In genomic region chr15:84905016-84905916, GRCh38 we compare ENCODE assay signal across 29 cellular contexts. TPM values are rescaled to one million over a fixed set of nuclear protein-coding genes. Genes with fewer than 3 reads are reported as not detected.
DNase-seq lines count a peak whose midpoint lies in the region; ATAC-seq and TF ChIP-seq lines count a peak whose summit lies in the region.
"Had no signal": no experiment of that assay in that cellular context is flagged by ENCODE, and none has a peak within 500 bp of the region (broad histone marks: within the 10 kb centered on the region; RNA-seq: fewer than 3 reads in every experiment).

No MANE protein-coding gene starts in this region.

- H3K4me1 ChIP-seq in cardiac muscle cell (ENCODE audit: low read depth), result peaks cover 17% of the 10 kb centered on the region

- intact Hi-C loops in Right ventricle myocardium superior (cut with DNase I), result no loop called here
- intact Hi-C loops in left ventricle myocardium superior (cut with micrococcal nuclease), result no loop called here
- intact Hi-C loops in sciatic nerve (cut with DNase I), result no loop called here

- H3K27ac ChIP-seq in cardiac muscle cell, result peak overlapping the region; percentile 89
- H3K27ac ChIP-seq in brain microvascular endothelial cell, result no peak overlapping the region

- no peaks in the 10 kb centered on the region for H3K9me3 ChIP-seq in cardiac muscle cell (ENCODE audit: low read depth)
- H3K9me3 ChIP-seq: psoas muscle had no signal

- H3K36me3 ChIP-seq in cardiac muscle cell, result no peaks in the 10 kb centered on the region
- no peaks in the 10 kb centered on the region for H3K36me3 ChIP-seq in brain microvascular endothelial cell (replicated peaks)

- in situ Hi-C loops in brain microvascular endothelial cell (cut with HindIII; ENCODE audit: low pct_ligation_motif_present, low sequenced_read_pairs), result no loop called here

- ATAC-seq in Right ventricle myocardium superior (ENCODE audit: poor library complexity), result no peak
- peak; percentile 59 for ATAC-seq in left ventricle myocardium superior
- peak; percentile 51 for ATAC-seq in sciatic nerve
- no peak for ATAC-seq in HG03097 (IDR thresholded peaks at IDR 0.05; ENCODE audit: low FRiP score, unreplicated experiment)
- no peak for ATAC-seq in GM19463 (IDR thresholded peaks at IDR 0.05; ENCODE audit: unreplicated experiment)
- ATAC-seq: SK-N-SH treated with all-trans-retinoic acid at 6 μM for 48 hours had no signal

- DNase-seq in cardiac muscle cell (ENCODE audit: low read depth in 1 of 2, low spot score in 1 of 2), result no peak
- DNase-seq in Right ventricle myocardium superior, result no peak
- no peak for DNase-seq in left ventricle myocardium superior
- DNase-seq in sciatic nerve (ENCODE audit: low spot score), result no peak
- no peak for DNase-seq in brain microvascular endothelial cell
- DNase-seq in germinal center (ENCODE audit: low spot score), result no peak
- DNase-seq: activated CD4-positive, alpha-beta memory T cell treated with anti-CD3 and anti-CD28 coated beads for 36 hours; activated CD4-positive, CD25-positive, alpha-beta regulatory T cell treated with anti-CD3 and anti-CD28 coated beads, Interleukin-2, amount 50 U/mL, for 72 hours; activated CD8-positive, alpha-beta memory T cell treated with anti-CD3 and anti-CD28 coated beads, Interleukin-2, amount 50 U/mL, for 4 hours; AML-193; CD4-positive, alpha-beta T cell; cerebellar nuclear complex; effector CD4-positive, alpha-beta T cell; Kasumi-1; mesendoderm; MV-4-11; NCI-H1436 treated with DMSO at 0.1 percent for 48 hours; NCI-H345; NCI-H774; nucleus accumbens; psoas muscle; T-helper 2 cell had no signal

- H3K27me3 ChIP-seq in cardiac muscle cell (no peaks in the 10 kb centered on the region), brain microvascular endothelial cell (replicated peaks) (no peaks in the 10 kb centered on the region)

- H3K4me3 ChIP-seq in cardiac muscle cell (no peak overlapping the region), brain microvascular endothelial cell (ENCODE audit: low read depth, low read length) (no peak overlapping the region)
- H3K4me3 ChIP-seq: psoas muscle, smooth muscle cell had no signal

- TF ChIP-seq CTCF in cardiac muscle cell (IDR thresholded peaks at IDR 0.05; ENCODE audit: low read depth, low read length) (no peak), brain microvascular endothelial cell (IDR thresholded peaks at IDR 0.05; ENCODE audit: low read depth, low read length, missing control alignments) (no peak)

RNA-seq across cellular contexts. Expression of gene SLC28A1, which starts 20.8 kb away (rescaled TPM):
- 0.24 and 0.81 TPM in 2 replicates for total RNA-seq in cardiac muscle cell
- polyA plus RNA-seq in cardiac muscle cell, result 0.41 and 0.45 TPM in 2 replicates
- 0.46 TPM for total RNA-seq in Right ventricle myocardium superior
- 0.50 TPM for total RNA-seq in left ventricle myocardium superior
- 0.45 TPM for total RNA-seq in sciatic nerve
- total RNA-seq: activated CD4-positive, alpha-beta memory T cell treated with anti-CD3 and anti-CD28 coated beads for 36 hours; activated T-helper 1 cell treated with anti-CD3 and anti-CD28 coated beads, Interleukin-12 subunit alpha, Interleukin-12 subunit beta, Interleukin-2, Interleukin-4 antibody, amounts not matched to agents 30 ng/mL and 10 ng/mL and 1 ng/mL, durations not matched to agents 14 hours and 24 hours and 36 hours; CD4-positive, alpha-beta T cell; Daoy; OCI-LY7; smooth muscle cell had no signal

Comparison
In these comparisons a context has a peak if more than half of its experiments do, and no peak if none do; other contexts are left out.
1. ATAC-seq: peak in left ventricle myocardium superior (single experiment) and sciatic nerve (single experiment); none in Right ventricle myocardium superior (single experiment), HG03097 (single experiment) and GM19463 (single experiment).